Comparison of ENCODE assay signal across 17 cellular contexts in genomic region chr10:79398642-79399041, GRCh38. TPM values are rescaled to one million over a fixed set of nuclear protein-coding genes. Genes with fewer than 3 reads are reported as not detected.
DNase-seq lines count a peak whose midpoint lies in the region; ATAC-seq and TF ChIP-seq lines count a peak whose summit lies in the region.
"Had no signal": no experiment of that assay in that cellular context is flagged by ENCODE, and none has a peak within 500 bp of the region (broad histone marks: within the 10 kb centered on the region; RNA-seq: fewer than 3 reads in every experiment).

No MANE protein-coding gene starts in this region.

- TF ChIP-seq EP300 in SK-N-SH (IDR thresholded peaks at IDR 0.05; ENCODE audit: borderline replicate concordance in 1 of 2, low read depth in 1 of 2, low read length in 1 of 2): no peak
- no peak for TF ChIP-seq EP300 in upper lobe of left lung (IDR thresholded peaks at IDR 0.05)

- no peak for TF ChIP-seq POLR2A in upper lobe of left lung (IDR thresholded peaks at IDR 0.05)

- H3K27me3 Mint-ChIP-seq in neural progenitor cell (ENCODE audit: insufficient read depth, low read depth): peaks cover 3% of the 10 kb centered on the region

- no peaks in the 10 kb centered on the region for H3K27me3 ChIP-seq in SK-N-SH (ENCODE audit: insufficient read depth)
- no peaks in the 10 kb centered on the region for H3K27me3 ChIP-seq in fibroblast of lung (ENCODE audit: control insufficient read depth, insufficient read depth, low read length)
- H3K27me3 ChIP-seq in neural progenitor cell: no peaks in the 10 kb centered on the region
- H3K27me3 ChIP-seq in upper lobe of left lung: no peaks in the 10 kb centered on the region
- H3K27me3 ChIP-seq: pancreas had no signal

- H3K4me1 Mint-ChIP-seq in neural progenitor cell: peaks cover 50% of the 10 kb centered on the region

- H3K79me2 ChIP-seq in SK-N-SH (ENCODE audit: insufficient read depth): 0 out of 2 replicates have a peak, but pooled peaks cover 3% of the 10 kb centered on the region
- H3K79me2 ChIP-seq in fibroblast of lung (ENCODE audit: control insufficient read depth, insufficient read depth, low read length): peaks cover 26% of the 10 kb centered on the region
- no peaks in the 10 kb centered on the region for H3K79me2 ChIP-seq in neural progenitor cell (ENCODE audit: low read depth)

- H3K4me2 ChIP-seq in SK-N-SH (peak overlapping the region; percentile 76), fibroblast of lung (ENCODE audit: extremely low read depth, insufficient read depth, low read length) (peak overlapping the region; percentile 71), neural progenitor cell (no peak overlapping the region)
- H3K4me2 ChIP-seq: PC-9 had no signal

- no peaks in the 10 kb centered on the region for H4K20me1 ChIP-seq in SK-N-SH (ENCODE audit: insufficient read depth)
- H4K20me1 ChIP-seq in fibroblast of lung (ENCODE audit: control insufficient read depth, extremely low read depth, insufficient read depth, low read length): no peaks in the 10 kb centered on the region
- no peaks in the 10 kb centered on the region for H4K20me1 ChIP-seq in neural progenitor cell (ENCODE audit: low read depth)

- H3K9ac ChIP-seq in SK-N-SH (peak overlapping the region; percentile 73; the same call in 1 of the 2 replicates), fibroblast of lung (ENCODE audit: insufficient read depth, low read length) (peak overlapping the region; percentile 25), neural progenitor cell (no peak overlapping the region)

- DNase-seq in SK-N-SH (no peak), fibroblast of lung (ENCODE audit: low read depth in 2 of 2) (no peak), neural progenitor cell (ENCODE audit: low spot score) (no peak), upper lobe of left lung (no peak), GDM1 (lab: John Stamatoyannopoulos, UW) (no peak), glomerular visceral epithelial cell (ENCODE audit: extremely low spot score) (no peak), germinal center (ENCODE audit: low spot score) (no peak)
- DNase-seq: activated CD4-positive, alpha-beta T cell treated with anti-CD3 and anti-CD28 coated beads, Interleukin-2, amount 50 U/mL, for 4 hours; activated effector memory CD4-positive, alpha-beta T cell treated with anti-CD3 and anti-CD28 coated beads, Interleukin-2, amount 50 U/mL, for 16 hours; Caco-2; MV-4-11; PC-9; stimulated activated CD4-positive, alpha-beta T cell treated with anti-CD3 and anti-CD28 coated beads, Interleukin-4, amount 100 ng/mL, for 4 hours had no signal

- peak overlapping the region; percentile 96 for H3K27ac ChIP-seq in SK-N-SH (ENCODE audit: low read depth in 2 of 2, low read length in 1 of 2)
- peak overlapping the region; percentile 95 for H3K27ac ChIP-seq in fibroblast of lung (ENCODE audit: insufficient read depth, low read length)
- H3K27ac ChIP-seq in neural progenitor cell: no peak overlapping the region
- peak overlapping the region; percentile 82 to 91 (median 85) for H3K27ac ChIP-seq in upper lobe of left lung
- H3K27ac ChIP-seq: 22Rv1, PC-9 had no signal

- peak overlapping the region; percentile 42 for H3K27ac Mint-ChIP-seq in neural progenitor cell
- H3K27ac Mint-ChIP-seq: T-helper 2 cell treated with Interferon-gamma antibody and Interleukin-4, amounts not matched to agents 5 μg/mL and 100 μg/mL, for 36 hours had no signal

- H3K9me3 ChIP-seq in SK-N-SH (no peaks in the 10 kb centered on the region), fibroblast of lung (ENCODE audit: control insufficient read depth, insufficient read depth, low read depth, low read length) (no peaks in the 10 kb centered on the region), neural progenitor cell (ENCODE audit: low read depth) (no peaks in the 10 kb centered on the region), upper lobe of left lung (no peaks in the 10 kb centered on the region)
- H3K9me3 ChIP-seq: Caco-2, pancreas had no signal

- no peaks in the 10 kb centered on the region for H3K9me2 ChIP-seq in SK-N-SH

- no peak overlapping the region for H3K4me3 ChIP-seq in SK-N-SH (ENCODE audit: low read depth in 2 of 2, low read length in 1 of 2)
- H3K4me3 ChIP-seq in fibroblast of lung (replicated peaks in 1 of 4; ENCODE audit: control extremely low read depth in 1 of 4, insufficient read depth in 1 of 4, low read depth in 3 of 4, low read length in 4 of 4): peak overlapping the region in 1 of 4 experiments; percentile 15
- no peak overlapping the region for H3K4me3 ChIP-seq in neural progenitor cell
- no peak overlapping the region for H3K4me3 ChIP-seq in upper lobe of left lung
- H3K4me3 ChIP-seq: pancreas, PC-9 had no signal

- H3K4me3 Mint-ChIP-seq in neural progenitor cell: peak overlapping the region; percentile 46
- H3K4me3 Mint-ChIP-seq: T-helper 2 cell treated with Interferon-gamma antibody and Interleukin-4, amounts not matched to agents 5 μg/mL and 100 μg/mL, for 36 hours had no signal

- POLR2A ChIA-PET in SK-N-SH (lab: Yijun Ruan, JAX): interaction anchor here (1.4 kb wide), 1 partner anchor 46 kb away, joined by 5 read pairs; the partner anchor contains the start of gene ZCCHC24

- H3K9me3 Mint-ChIP-seq in neural progenitor cell: no peaks in the 10 kb centered on the region
- H3K9me3 Mint-ChIP-seq: T-helper 2 cell treated with Interferon-gamma antibody and Interleukin-4, amounts not matched to agents 5 μg/mL and 100 μg/mL, for 36 hours had no signal

- H2AFZ ChIP-seq in SK-N-SH (ENCODE audit: low read depth) (0 out of 2 replicates have a peak overlapping the region, but pooled peaks have one; percentile 60), fibroblast of lung (ENCODE audit: low read length) (no peak overlapping the region), neural progenitor cell (replicated peaks) (no peak overlapping the region)
- H2AFZ ChIP-seq: PC-9 had no signal

- H3K4me1 ChIP-seq in SK-N-SH (ENCODE audit: control insufficient read depth in 1 of 2, insufficient read depth in 2 of 2, low read depth in 1 of 2, low read length in 1 of 2) (peaks cover 19 to 67% of the 10 kb centered on the region in 2 experiments), fibroblast of lung (ENCODE audit: control insufficient read depth, extremely low read depth, insufficient read depth, low read length) (peaks cover 56% of the 10 kb centered on the region), neural progenitor cell (peaks cover 15% of the 10 kb centered on the region), upper lobe of left lung (peaks cover 58 to 65% (median 63%) of the 10 kb centered on the region in 4 donors)
- H3K4me1 ChIP-seq: Caco-2 had no signal

- H3K36me3 ChIP-seq in SK-N-SH (replicated peaks in 1 of 2; ENCODE audit: control insufficient read depth in 1 of 2, insufficient read depth in 2 of 2, low read length in 1 of 2) (peaks cover 0 to 3% of the 10 kb centered on the region in 2 experiments), fibroblast of lung (ENCODE audit: control insufficient read depth, insufficient read depth, low read length) (peaks cover 1% of the 10 kb centered on the region), neural progenitor cell (no peaks in the 10 kb centered on the region), upper lobe of left lung (peaks cover 0 to 9% (median 0%) of the 10 kb centered on the region in 4 donors)
- H3K36me3 ChIP-seq: pancreas had no signal

- H3F3A ChIP-seq in SK-N-SH (replicated peaks; ENCODE audit: insufficient read depth) (peaks cover 22% of the 10 kb centered on the region), neural progenitor cell (ENCODE audit: low read depth) (peaks cover 10% of the 10 kb centered on the region)

- no peaks in the 10 kb centered on the region for H3K36me3 Mint-ChIP-seq in neural progenitor cell

- WGBS in SK-N-SH (ENCODE audit: low lambda C conversion rate): 83% methylated on average over 2 of the region's 4 CpGs
- 87 to 95% methylated on average over 4 of the region's 4 CpGs for WGBS in upper lobe of left lung, 2 donors

- ATAC-seq in SK-N-SH treated with all-trans-retinoic acid at 6 μM for 48 hours: no peak
- ATAC-seq in upper lobe of left lung (ENCODE audit: low FRiP score in 2 of 2): no peak

- TF ChIP-seq RAD21 in SK-N-SH (IDR thresholded peaks at IDR 0.05; ENCODE audit: low read length): no peak

- CTCF ChIA-PET in SK-N-SH (lab: Yijun Ruan, JAX): interaction anchor here (2.1 to 5.3 kb wide), 4 partner anchors 10 to 70 kb away, joined by 13 to 36 read pairs (median 26); no protein-coding TSS in a partner anchor

- TF ChIP-seq CTCF in SK-N-SH (IDR thresholded peaks at IDR 0.05) (no peak), fibroblast of lung (conservative IDR thresholded peaks at IDR 0.05 in 1 of 2, IDR thresholded peaks at IDR 0.05 in 1 of 2; ENCODE audit: low read depth in 1 of 2, low read length in 2 of 2) (no peak), neural progenitor cell (IDR thresholded peaks at IDR 0.05) (no peak), upper lobe of left lung (IDR thresholded peaks at IDR 0.05) (no peak)

TF ChIP-seq in SK-N-SH, 30 proteins besides CTCF, POLR2A, EP300 and RAD21 (continues in another document):
- TF ChIP-seq RFX5 (IDR thresholded peaks at IDR 0.05; ENCODE audit: low read length) (no peak), YY1 (IDR thresholded peaks at IDR 0.05; ENCODE audit: low read depth) (no peak)

TF ChIP-seq in SK-N-SH treated with all-trans-retinoic acid at 6 μM for 48 hours, 23 proteins besides CTCF, POLR2A, EP300 and RAD21:
- no peak for TF ChIP-seq ISL1 (CRISPR knock-in tag; IDR thresholded peaks at IDR 0.05)

RNA-seq across cellular contexts. Expression of gene ZCCHC24, which starts 46.8 kb away (rescaled TPM):
- polyA plus RNA-seq in SK-N-SH (2012; rRNA removed) (15.8 and 16.2 TPM in 2 replicates), fibroblast of lung (30.2 and 33.2 TPM in 2 replicates)
- 10.3 and 13.2 TPM in 2 replicates for polyA plus RNA-seq in SK-N-SH (2012; cell fraction: cytosol; rRNA removed)
- 12.8 and 15.3 TPM in 2 replicates for polyA plus RNA-seq in SK-N-SH (2012; cell fraction: nucleus; rRNA removed)
- total RNA-seq in fibroblast of lung (40.3 and 44.4 TPM in 2 replicates), neural progenitor cell (ENCODE audit: low replicate concordance) (5.9 and 10.7 TPM in 2 replicates), upper lobe of left lung (10 to 100 TPM; 12.6 to 45.7 (median 21.0) TPM)
- 45.0 and 51.9 TPM in 2 replicates for polyA plus RNA-seq in fibroblast of lung (2012)
- 92.5 and 96.5 TPM in 2 replicates for polyA minus RNA-seq in fibroblast of lung (ENCODE audit: low replicate concordance)

RNA-seq across cellular contexts. Expression of gene PPIF, which starts 51.4 kb away (rescaled TPM):
- polyA plus RNA-seq in SK-N-SH (2012; rRNA removed): 73.8 and 85.9 TPM in 2 replicates
- 64.9 and 80.6 TPM in 2 replicates for polyA plus RNA-seq in SK-N-SH (2012; cell fraction: cytosol; rRNA removed)
- polyA plus RNA-seq in SK-N-SH (2012; cell fraction: nucleus; rRNA removed): 163 and 169 TPM in 2 replicates
- total RNA-seq in fibroblast of lung: 18.2 and 18.7 TPM in 2 replicates
- polyA plus RNA-seq in fibroblast of lung: 63.0 and 82.2 TPM in 2 replicates
- polyA plus RNA-seq in fibroblast of lung (2012): 53.2 and 71.9 TPM in 2 replicates
- polyA minus RNA-seq in fibroblast of lung (ENCODE audit: low replicate concordance): 137 and 359 TPM in 2 replicates
- total RNA-seq in neural progenitor cell (ENCODE audit: low replicate concordance): 27.1 and 27.8 TPM in 2 replicates
- 10 to 100 TPM; 19.3 to 46.5 (median 31.2) TPM for total RNA-seq in upper lobe of left lung
